2 cellular contexts compared by ENCODE assay signal in the genomic region with DNA sequence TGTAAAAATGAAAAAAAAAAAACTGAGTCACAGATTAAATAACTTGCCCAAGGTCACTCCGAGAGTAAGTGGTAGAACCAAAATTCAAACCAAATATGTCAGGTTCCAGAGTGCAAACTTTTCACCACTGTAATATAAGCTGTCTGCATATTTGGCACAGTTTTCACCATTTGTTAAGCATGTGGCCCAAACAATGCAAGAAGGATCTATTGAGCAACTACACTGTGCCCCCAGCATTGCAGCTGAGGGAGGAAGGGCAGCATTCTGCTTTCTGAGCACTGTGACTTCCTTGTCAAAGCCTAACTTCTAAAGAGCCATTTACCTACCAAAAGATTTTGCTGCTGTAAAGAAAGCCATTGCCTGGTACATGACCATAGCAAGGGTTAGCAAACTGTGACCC.
TF ChIP-seq lines count a peak whose summit lies in the region.

No MANE protein-coding gene starts in this region.

TF ChIP-seq in Ishikawa, 13 proteins besides CTCF, POLR2A, EP300 and RAD21 (continued from another document):
- TF ChIP-seq CREB1 (IDR thresholded peaks at IDR 0.05; ENCODE audit: low read depth) (no peak), YY1 (IDR thresholded peaks at IDR 0.05; ENCODE audit: low read depth) (no peak), NFIC (IDR thresholded peaks at IDR 0.05) (peak; percentile 91), EGR1 (IDR thresholded peaks at IDR 0.05) (no peak), TEAD4 (IDR thresholded peaks at IDR 0.05) (peak; percentile 90), CEBPB (IDR thresholded peaks at IDR 0.05) (peak; percentile 99), TCF12 (IDR thresholded peaks at IDR 0.05; ENCODE audit: low read depth) (peak; percentile 83), MAX (IDR thresholded peaks at IDR 0.05) (peak; percentile 81)
- TF ChIP-seq, protein P1, sequence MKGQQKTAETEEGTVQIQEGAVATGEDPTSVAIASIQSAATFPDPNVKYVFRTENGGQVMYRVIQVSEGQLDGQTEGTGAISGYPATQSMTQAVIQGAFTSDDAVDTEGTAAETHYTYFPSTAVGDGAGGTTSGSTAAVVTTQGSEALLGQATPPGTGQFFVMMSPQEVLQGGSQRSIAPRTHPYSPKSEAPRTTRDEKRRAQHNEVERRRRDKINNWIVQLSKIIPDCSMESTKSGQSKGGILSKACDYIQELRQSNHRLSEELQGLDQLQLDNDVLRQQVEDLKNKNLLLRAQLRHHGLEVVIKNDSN (IDR thresholded peaks at IDR 0.05), result no peak

TF ChIP-seq in HepG2, 621 proteins besides CTCF, POLR2A, EP300 and RAD21 (continued from another document):
- TF ChIP-seq ZNF160 (CRISPR knock-in tag; IDR thresholded peaks at IDR 0.05), result no peak
- peak; percentile 53 for TF ChIP-seq SAP130 (CRISPR knock-in tag; IDR thresholded peaks at IDR 0.05; ENCODE audit: low read depth)
- no peak for TF ChIP-seq POLR2AphosphoS2 (IDR thresholded peaks at IDR 0.05; ENCODE audit: low read depth, low read length)
- TF ChIP-seq SIX4 (CRISPR knock-in tag; IDR thresholded peaks at IDR 0.05), result 0 out of 2 replicates have a peak, but pooled peaks have one; percentile 44
- TF ChIP-seq LCORL (IDR thresholded peaks at IDR 0.05), result no peak
- TF ChIP-seq LCORL (CRISPR knock-in tag; IDR thresholded peaks at IDR 0.05), result no peak; the same call in 1 of the 2 replicates
- peak; percentile 33; the same call in 1 of the 2 replicates for TF ChIP-seq ZNF263 (CRISPR knock-in tag; IDR thresholded peaks at IDR 0.05)
- no peak for TF ChIP-seq FOXM1 (CRISPR knock-in tag; IDR thresholded peaks at IDR 0.05)
- TF ChIP-seq, protein P2, sequence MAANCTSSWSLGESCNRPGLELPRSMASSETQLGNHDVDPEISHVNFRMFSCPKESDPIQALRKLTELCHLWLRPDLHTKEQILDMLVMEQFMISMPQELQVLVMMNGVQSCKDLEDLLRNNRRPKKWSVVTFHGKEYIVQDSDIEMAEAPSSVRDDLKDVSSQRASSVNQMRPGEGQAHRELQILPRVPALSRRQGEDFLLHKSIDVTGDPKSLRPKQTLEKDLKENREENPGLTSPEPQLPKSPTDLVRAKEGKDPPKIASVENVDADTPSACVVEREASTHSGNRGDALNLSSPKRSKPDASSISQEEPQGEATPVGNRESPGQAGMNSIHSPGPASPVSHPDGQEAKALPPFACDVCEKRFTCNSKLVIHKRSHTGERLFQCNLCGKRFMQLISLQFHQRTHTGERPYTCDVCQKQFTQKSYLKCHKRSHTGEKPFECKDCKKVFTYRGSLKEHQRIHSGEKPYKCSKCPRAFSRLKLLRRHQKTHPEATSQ (CRISPR knock-in tag; IDR thresholded peaks at IDR 0.05; ENCODE audit: borderline replicate concordance), result no peak
- TF ChIP-seq, protein P3, sequence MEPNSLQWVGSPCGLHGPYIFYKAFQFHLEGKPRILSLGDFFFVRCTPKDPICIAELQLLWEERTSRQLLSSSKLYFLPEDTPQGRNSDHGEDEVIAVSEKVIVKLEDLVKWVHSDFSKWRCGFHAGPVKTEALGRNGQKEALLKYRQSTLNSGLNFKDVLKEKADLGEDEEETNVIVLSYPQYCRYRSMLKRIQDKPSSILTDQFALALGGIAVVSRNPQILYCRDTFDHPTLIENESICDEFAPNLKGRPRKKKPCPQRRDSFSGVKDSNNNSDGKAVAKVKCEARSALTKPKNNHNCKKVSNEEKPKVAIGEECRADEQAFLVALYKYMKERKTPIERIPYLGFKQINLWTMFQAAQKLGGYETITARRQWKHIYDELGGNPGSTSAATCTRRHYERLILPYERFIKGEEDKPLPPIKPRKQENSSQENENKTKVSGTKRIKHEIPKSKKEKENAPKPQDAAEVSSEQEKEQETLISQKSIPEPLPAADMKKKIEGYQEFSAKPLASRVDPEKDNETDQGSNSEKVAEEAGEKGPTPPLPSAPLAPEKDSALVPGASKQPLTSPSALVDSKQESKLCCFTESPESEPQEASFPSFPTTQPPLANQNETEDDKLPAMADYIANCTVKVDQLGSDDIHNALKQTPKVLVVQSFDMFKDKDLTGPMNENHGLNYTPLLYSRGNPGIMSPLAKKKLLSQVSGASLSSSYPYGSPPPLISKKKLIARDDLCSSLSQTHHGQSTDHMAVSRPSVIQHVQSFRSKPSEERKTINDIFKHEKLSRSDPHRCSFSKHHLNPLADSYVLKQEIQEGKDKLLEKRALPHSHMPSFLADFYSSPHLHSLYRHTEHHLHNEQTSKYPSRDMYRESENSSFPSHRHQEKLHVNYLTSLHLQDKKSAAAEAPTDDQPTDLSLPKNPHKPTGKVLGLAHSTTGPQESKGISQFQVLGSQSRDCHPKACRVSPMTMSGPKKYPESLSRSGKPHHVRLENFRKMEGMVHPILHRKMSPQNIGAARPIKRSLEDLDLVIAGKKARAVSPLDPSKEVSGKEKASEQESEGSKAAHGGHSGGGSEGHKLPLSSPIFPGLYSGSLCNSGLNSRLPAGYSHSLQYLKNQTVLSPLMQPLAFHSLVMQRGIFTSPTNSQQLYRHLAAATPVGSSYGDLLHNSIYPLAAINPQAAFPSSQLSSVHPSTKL (CRISPR knock-in tag; IDR thresholded peaks at IDR 0.05), result peak; percentile 49
- TF ChIP-seq SOX13 (IDR thresholded peaks at IDR 0.05), result peak; percentile 53
- TF ChIP-seq SOX13 (CRISPR knock-in tag; conservative IDR thresholded peaks at IDR 0.05 in 1 of 2, IDR thresholded peaks at IDR 0.05 in 1 of 2), result peak in 1 of 2 experiments; percentile 90; a peak in 2 of 4 replicates
- TF ChIP-seq TEAD3 (CRISPR knock-in tag; optimal IDR thresholded peaks at IDR 0.05; ENCODE audit: borderline replicate concordance), result peak; percentile 57
- 0 out of 2 replicates have a peak, but pooled peaks have one; percentile 19 for TF ChIP-seq FOSL2 (CRISPR knock-in tag; IDR thresholded peaks at IDR 0.05)
- 0 out of 2 replicates have a peak, but pooled peaks have one; percentile 19 for TF ChIP-seq GATAD2A (CRISPR knock-in tag; IDR thresholded peaks at IDR 0.05)
- no peak for TF ChIP-seq PREB (CRISPR knock-in tag; IDR thresholded peaks at IDR 0.05)
- TF ChIP-seq ZNF431 (CRISPR knock-in tag; IDR thresholded peaks at IDR 0.05; ENCODE audit: borderline replicate concordance, low read depth), result no peak
- peak; percentile 58; the same call in 1 of the 2 replicates for TF ChIP-seq ZNF281 (CRISPR knock-in tag; IDR thresholded peaks at IDR 0.05; ENCODE audit: borderline replicate concordance)
- peak; percentile 34; the same call in 1 of the 2 replicates for TF ChIP-seq ZNF292 (CRISPR knock-in tag; IDR thresholded peaks at IDR 0.05; ENCODE audit: borderline replicate concordance, low read depth)
- TF ChIP-seq, protein P4, sequence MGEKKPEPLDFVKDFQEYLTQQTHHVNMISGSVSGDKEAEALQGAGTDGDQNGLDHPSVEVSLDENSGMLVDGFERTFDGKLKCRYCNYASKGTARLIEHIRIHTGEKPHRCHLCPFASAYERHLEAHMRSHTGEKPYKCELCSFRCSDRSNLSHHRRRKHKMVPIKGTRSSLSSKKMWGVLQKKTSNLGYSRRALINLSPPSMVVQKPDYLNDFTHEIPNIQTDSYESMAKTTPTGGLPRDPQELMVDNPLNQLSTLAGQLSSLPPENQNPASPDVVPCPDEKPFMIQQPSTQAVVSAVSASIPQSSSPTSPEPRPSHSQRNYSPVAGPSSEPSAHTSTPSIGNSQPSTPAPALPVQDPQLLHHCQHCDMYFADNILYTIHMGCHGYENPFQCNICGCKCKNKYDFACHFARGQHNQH (CRISPR knock-in tag; IDR thresholded peaks at IDR 0.05), result 0 out of 2 replicates have a peak, but pooled peaks have one; percentile 32
- peak; percentile 17; the same call in 1 of the 2 replicates for TF ChIP-seq SALL1 (CRISPR knock-in tag; IDR thresholded peaks at IDR 0.05)
- TF ChIP-seq, protein P5, sequence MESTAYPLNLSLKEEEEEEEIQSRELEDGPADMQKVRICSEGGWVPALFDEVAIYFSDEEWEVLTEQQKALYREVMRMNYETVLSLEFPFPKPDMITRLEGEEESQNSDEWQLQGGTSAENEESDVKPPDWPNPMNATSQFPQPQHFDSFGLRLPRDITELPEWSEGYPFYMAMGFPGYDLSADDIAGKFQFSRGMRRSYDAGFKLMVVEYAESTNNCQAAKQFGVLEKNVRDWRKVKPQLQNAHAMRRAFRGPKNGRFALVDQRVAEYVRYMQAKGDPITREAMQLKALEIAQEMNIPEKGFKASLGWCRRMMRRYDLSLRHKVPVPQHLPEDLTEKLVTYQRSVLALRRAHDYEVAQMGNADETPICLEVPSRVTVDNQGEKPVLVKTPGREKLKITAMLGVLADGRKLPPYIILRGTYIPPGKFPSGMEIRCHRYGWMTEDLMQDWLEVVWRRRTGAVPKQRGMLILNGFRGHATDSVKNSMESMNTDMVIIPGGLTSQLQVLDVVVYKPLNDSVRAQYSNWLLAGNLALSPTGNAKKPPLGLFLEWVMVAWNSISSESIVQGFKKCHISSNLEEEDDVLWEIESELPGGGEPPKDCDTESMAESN (CRISPR knock-in tag; conservative IDR thresholded peaks at IDR 0.05), result no peak
- TF ChIP-seq SOX5 (CRISPR knock-in tag; IDR thresholded peaks at IDR 0.05; ENCODE audit: borderline replicate concordance), result peak; percentile 91
- TF ChIP-seq ELF3 (CRISPR knock-in tag; IDR thresholded peaks at IDR 0.05), result peak; percentile 56; the same call in 1 of the 2 replicates
- peak; percentile 83 for TF ChIP-seq CEBPB (IDR thresholded peaks at IDR 0.05; ENCODE audit: borderline replicate concordance, low read depth, low read length)
- no peak for TF ChIP-seq NFATC3 (CRISPR knock-in tag; IDR thresholded peaks at IDR 0.05)
- peak; percentile 44; the same call in 1 of the 2 replicates for TF ChIP-seq BCL6 (CRISPR knock-in tag; IDR thresholded peaks at IDR 0.05)
- TF ChIP-seq SOX6 (IDR thresholded peaks at IDR 0.05), result no peak
- TF ChIP-seq SOX6 (CRISPR knock-in tag; IDR thresholded peaks at IDR 0.05), result peak; percentile 86
- peak; percentile 92 for TF ChIP-seq CEBPG (CRISPR knock-in tag; IDR thresholded peaks at IDR 0.05)
